ENCODE assay signal across 16 cellular contexts in the genomic region with DNA sequence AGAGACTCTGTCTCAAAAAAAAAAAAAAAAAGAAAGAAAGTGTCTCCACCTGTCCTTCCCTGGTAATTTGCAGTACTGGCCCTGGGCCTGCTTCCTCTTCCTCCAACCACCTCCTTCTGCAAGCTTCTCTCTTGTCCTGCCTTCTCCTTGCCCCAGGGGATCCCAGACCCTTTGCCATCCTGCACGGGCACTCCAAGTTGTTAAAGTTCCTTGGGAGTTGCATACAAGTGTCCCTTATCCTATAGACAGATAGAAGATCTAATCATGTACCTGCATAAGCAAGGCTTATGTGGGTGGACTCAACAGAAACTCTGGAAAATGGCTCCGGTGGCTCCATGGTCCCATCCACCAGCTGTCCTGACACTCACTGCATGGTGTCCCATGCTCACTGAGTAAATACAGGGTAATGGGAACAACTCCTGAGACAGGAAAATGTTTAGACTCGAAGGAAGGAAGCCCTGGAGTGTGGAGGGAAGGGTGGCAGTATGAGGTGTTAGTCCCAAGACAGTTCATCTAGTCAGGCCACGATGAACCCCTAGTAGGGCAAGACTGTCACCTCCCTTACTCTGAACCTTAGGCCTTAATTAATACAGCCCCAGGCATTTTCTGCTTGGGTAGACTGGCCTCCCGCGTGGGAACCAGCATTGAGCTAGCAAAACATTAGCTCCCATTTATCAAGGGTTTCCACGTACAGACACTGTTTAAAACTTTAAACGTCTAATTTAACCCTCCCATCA.
"Had no signal": no experiment of that assay in that cellular context is flagged by ENCODE, and none has a peak within 500 bp of the region (broad histone marks: within the 10 kb centered on the region; RNA-seq: fewer than 3 reads in every experiment).

No MANE protein-coding gene starts in this region.

- ATAC-seq: gastroesophageal sphincter had no signal

- H3K4me3 ChIP-seq: ascending aorta, cardiac muscle cell, right atrium auricular region had no signal

- H3K9me3 ChIP-seq: ascending aorta, gastroesophageal sphincter, right atrium auricular region, thyroid gland, vagina had no signal

- H3K9me3 Mint-ChIP-seq: activated B cell treated with CpG ODN at 0.5 μM for 24 hours; activated CD4-positive, alpha-beta T cell treated with anti-CD3 and anti-CD28 coated beads, Interleukin-2, amount 10 ng/mL, durations not matched to agents 24 days and 14 days; activated naive CD8-positive, alpha-beta T cell treated with anti-CD3 and anti-CD28 coated beads, Interleukin-2, amount 10 ng/mL, durations not matched to agents 7 days and 5 days; mesothelial cell of epicardium; naive thymus-derived CD8-positive, alpha-beta T cell; T-cell had no signal

- H3K27me3 ChIP-seq: ascending aorta, right atrium auricular region, thyroid gland, vagina had no signal

- DNase-seq: activated B cell treated with CpG ODN at 0.5 μM for 24 hours; activated effector memory CD4-positive, alpha-beta T cell treated with Interleukin-2 at 50 U/mL for 16 hours; activated naive CD8-positive, alpha-beta T cell treated with anti-CD3 and anti-CD28 coated beads, Interleukin-2, amount 10 ng/mL, durations not matched to agents 7 days and 5 days; effector CD8-positive, alpha-beta T cell; T-cell; thyroid gland had no signal

- FAIRE-seq: small intestine had no signal

- H3K4me1 ChIP-seq: ascending aorta had no signal

- H3K36me3 ChIP-seq: ascending aorta, cardiac muscle cell had no signal

- H3K27ac Mint-ChIP-seq: activated B cell treated with CpG ODN at 0.5 μM for 24 hours; activated CD4-positive, alpha-beta T cell treated with anti-CD3 and anti-CD28 coated beads, Interleukin-2, amount 10 ng/mL, durations not matched to agents 24 days and 14 days; mesothelial cell of epicardium; T-cell had no signal

- H3K27ac ChIP-seq: ascending aorta, cardiac muscle cell, coronary artery, gastroesophageal sphincter, right atrium auricular region, thyroid gland, vagina had no signal
